13 cellular contexts compared by ENCODE assay signal in the genomic region with DNA sequence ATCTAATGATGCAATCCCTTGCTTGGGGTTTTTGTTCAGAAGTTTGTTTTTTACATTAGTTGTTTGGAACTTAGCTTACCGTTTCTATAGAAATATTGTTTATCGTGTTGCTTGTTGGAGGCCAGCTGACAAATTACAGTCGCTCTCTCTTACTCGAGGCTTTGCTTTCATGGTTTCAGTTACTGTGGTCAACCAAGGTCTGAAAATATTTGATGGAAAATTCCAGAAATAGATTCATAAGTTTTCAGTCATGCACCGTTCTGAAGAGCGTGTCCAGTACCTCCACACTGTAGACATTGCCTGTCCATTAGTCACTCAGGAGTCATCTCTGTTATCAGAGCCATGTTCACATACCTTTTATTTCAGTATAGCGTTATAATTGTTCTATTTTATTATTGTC. TPM values are rescaled to one million over a fixed set of nuclear protein-coding genes. Genes with fewer than 3 reads are reported as not detected.
DNase-seq lines count a peak whose midpoint lies in the region; ATAC-seq and TF ChIP-seq lines count a peak whose summit lies in the region.
"Had no signal": no experiment of that assay in that cellular context is flagged by ENCODE, and none has a peak within 500 bp of the region (broad histone marks: within the 10 kb centered on the region; RNA-seq: fewer than 3 reads in every experiment).

No MANE protein-coding gene starts in this region.

- CTCF ChIA-PET in IMR-90 (lab: Yijun Ruan, JAX) = no interaction called here

- H3K4me1 Mint-ChIP-seq in chondrocyte (ENCODE audit: low read depth) = peaks cover 15% of the 10 kb centered on the region

- WGBS in IMR-90 (ENCODE audit: extremely low coverage in 2 of 2, insufficient read length in 1 of 2), 2 experiments = 100% methylated on average over 1 of the region's 7 CpGs; no CpG with 5 or more reads in 1 of the 2 experiments
- 88 to 93% methylated on average over 7 of the region's 7 CpGs for WGBS in lower leg skin, 2 donors
- 87% methylated on average over 7 of the region's 7 CpGs for WGBS in tibial nerve, 2 donors

- H2BK5ac ChIP-seq in IMR-90 (ENCODE audit: low read depth, low read length, poor library complexity, severe bottlenecking) = no peak overlapping the region

- H3K27me3 Mint-ChIP-seq in chondrocyte (ENCODE audit: low read depth) = no peaks in the 10 kb centered on the region
- H3K27me3 Mint-ChIP-seq: T-cell had no signal

- H2AFZ ChIP-seq in IMR-90 (replicated peaks; ENCODE audit: low read length, poor library complexity) = no peak overlapping the region

- no peak overlapping the region for H3K14ac ChIP-seq in IMR-90 (replicated peaks; ENCODE audit: low read depth, low read length)

- H4K5ac ChIP-seq in IMR-90 (ENCODE audit: low read depth, low read length) = no peak overlapping the region

- no peak overlapping the region for H3K27ac ChIP-seq in IMR-90 (ENCODE audit: insufficient read depth, low read length)
- H3K27ac ChIP-seq in tibial nerve = no peak overlapping the region

- no TSS peak for BruUV-seq in IMR-90 (replicated peaks; lab: Mats Ljungman, UMichigan)

- no peak overlapping the region for H3K9ac ChIP-seq in IMR-90 (ENCODE audit: low read depth, low read length)
- no peak overlapping the region for H3K9ac ChIP-seq in skeletal muscle satellite cell (ENCODE audit: low read depth, low read length)

- H3K9me3 ChIP-seq in IMR-90 (ENCODE audit: control insufficient read depth, insufficient read depth, low read length) (no peaks in the 10 kb centered on the region), skeletal muscle satellite cell (replicated peaks; ENCODE audit: low read length) (no peaks in the 10 kb centered on the region), tibial nerve (no peaks in the 10 kb centered on the region)

- in situ Hi-C loops in IMR-90 (cut with MboI; ENCODE audit: low sequenced_read_pairs) (no loop called here), KBM-7 (cut with MboI; ENCODE audit: low pct_unique_long_range_greater_than_20kb, low sequenced_read_pairs) (no loop called here)

- H3K4ac ChIP-seq in IMR-90 (ENCODE audit: low read depth, low read length) = no peak overlapping the region

- H3K36me3 ChIP-seq in IMR-90 (ENCODE audit: control insufficient read depth, insufficient read depth, low read length) = peaks cover 7% of the 10 kb centered on the region; the same call in 1 of the 2 replicates
- peaks cover 13% of the 10 kb centered on the region for H3K36me3 ChIP-seq in skeletal muscle satellite cell (ENCODE audit: insufficient read depth, low read length)
- H3K36me3 ChIP-seq in tibial nerve = peaks cover 0 to 89% (median 2%) of the 10 kb centered on the region in 3 donors

- peaks cover 20% of the 10 kb centered on the region for H3K36me3 Mint-ChIP-seq in chondrocyte (ENCODE audit: low read depth)

- no peak overlapping the region for H2AK9ac ChIP-seq in IMR-90 (replicated peaks; ENCODE audit: low read depth, low read length, poor library complexity)

- no peak overlapping the region for H2BK20ac ChIP-seq in IMR-90 (ENCODE audit: low read depth, low read length)

- peaks cover 3% of the 10 kb centered on the region; the same call in 1 of the 2 replicates for H3K9me1 ChIP-seq in IMR-90 (ENCODE audit: insufficient read depth, low read length)

- H3K4me2 ChIP-seq in IMR-90 (ENCODE audit: low read depth, low read length) (no peak overlapping the region), skeletal muscle satellite cell (ENCODE audit: low read length) (peak overlapping the region; percentile 17)

- peak; percentile 71 for ATAC-seq in IMR-90 (ENCODE audit: low read depth)
- ATAC-seq: T-cell had no signal

- no peaks in the 10 kb centered on the region for H3K9me3 Mint-ChIP-seq in chondrocyte (ENCODE audit: low read depth)
- H3K9me3 Mint-ChIP-seq: T-cell had no signal

- H3K4me1 ChIP-seq in IMR-90 (ENCODE audit: control insufficient read depth, insufficient read depth, low read length) (peaks cover 2% of the 10 kb centered on the region; the same call in 1 of the 2 replicates), skeletal muscle satellite cell (ENCODE audit: control insufficient read depth, insufficient read depth, low read length) (peaks cover 10% of the 10 kb centered on the region), tibial nerve (no peaks in the 10 kb centered on the region)

- no peak overlapping the region for H2AK5ac ChIP-seq in IMR-90 (ENCODE audit: low read depth, low read length)

- H4K8ac ChIP-seq in IMR-90 (ENCODE audit: low read depth in 2 of 2, low read length in 2 of 2) = no peak overlapping the region

- DNase-seq in GM04503 (ENCODE audit: low read depth) (peak; percentile 29), IMR-90 (peak; percentile 80), chondrocyte (ENCODE audit: low spot score) (no peak), KBM-7 (no peak), lower leg skin (ENCODE audit: low spot score in 2 of 2) (no peak), tibial nerve (ENCODE audit: low spot score in 2 of 2) (no peak), iPS-NIHi11 (ENCODE audit: low spot score) (no peak)
- DNase-seq: activated naive CD4-positive, alpha-beta T cell; NCI-H1048; NCI-H748 treated with DMSO at 0.1 percent for 48 hours; stimulated activated CD4-positive, alpha-beta T cell treated with anti-CD3 and anti-CD28 coated beads, Interleukin-2, amount 100 ng/mL, for 24 hours; T-cell had no signal

- intact Hi-C loops in IMR-90 (cut with micrococcal nuclease) (no loop called here), lower leg skin (cut with DNase I; ENCODE audit: low total_unique reads) (no loop called here)

- no peak overlapping the region for H3K23ac ChIP-seq in IMR-90 (ENCODE audit: low read depth, low read length)

- dilution Hi-C loops in IMR-90 (cut with HindIII; ENCODE audit: low sequenced_read_pairs, unreplicated experiment) = no loop called here

- no peak overlapping the region for H3K4me3 Mint-ChIP-seq in chondrocyte (ENCODE audit: unreplicated experiment)
- H3K4me3 Mint-ChIP-seq: T-cell had no signal

- no peak overlapping the region for H4K91ac ChIP-seq in IMR-90 (ENCODE audit: insufficient read depth, low read depth, low read length)

- no peak for TF ChIP-seq EP300 in tibial nerve (IDR thresholded peaks at IDR 0.05)

- H3K4me3 ChIP-seq in IMR-90 (ENCODE audit: insufficient read depth, low read depth, low read length) (no peak overlapping the region), skeletal muscle satellite cell (ENCODE audit: low read length) (no peak overlapping the region), lower leg skin (ENCODE audit: low read depth, poor library complexity, severe bottlenecking) (no peak overlapping the region), tibial nerve (no peak overlapping the region)

- H3K27me3 ChIP-seq in IMR-90 (ENCODE audit: control insufficient read depth, insufficient read depth, low read length) = no peaks in the 10 kb centered on the region
- H3K27me3 ChIP-seq in skeletal muscle satellite cell (ENCODE audit: control insufficient read depth, insufficient read depth, low read length) = no peaks in the 10 kb centered on the region
- H3K27me3 ChIP-seq in tibial nerve = no peaks in the 10 kb centered on the region

- POLR2A ChIA-PET in IMR-90 (lab: Charles Lee; ENCODE audit: unreplicated experiment) = no interaction called here

- no peak overlapping the region for H2BK120ac ChIP-seq in IMR-90 (ENCODE audit: low read depth, low read length)

- TF ChIP-seq POLR2A in IMR-90 (IDR thresholded peaks at IDR 0.05; ENCODE audit: low read depth, low read length) (no peak), lower leg skin (IDR thresholded peaks at IDR 0.05) (no peak), tibial nerve (IDR thresholded peaks at IDR 0.05) (no peak)

- no peak overlapping the region for H2BK15ac ChIP-seq in IMR-90 (ENCODE audit: low read depth, low read length)

- H4K20me1 ChIP-seq in IMR-90 (ENCODE audit: insufficient read depth, low read length) = no peaks in the 10 kb centered on the region

- 0 out of 4 replicates have a peak, but pooled peaks cover 0 to 4% of the 10 kb centered on the region in 2 experiments for H3K79me1 ChIP-seq in IMR-90 (ENCODE audit: low read depth in 1 of 2, low read length in 2 of 2)

- H3K18ac ChIP-seq in IMR-90 (ENCODE audit: low read depth, low read length) = no peak overlapping the region

- peak overlapping the region; percentile 89 for H3K27ac Mint-ChIP-seq in chondrocyte (ENCODE audit: unreplicated experiment)

- no peak overlapping the region for H3K56ac ChIP-seq in IMR-90 (ENCODE audit: extremely low read depth, insufficient read depth, low read length)

- TF ChIP-seq RAD21 in IMR-90 (IDR thresholded peaks at IDR 0.05; ENCODE audit: low read length) = no peak

- TF ChIP-seq CTCF in IMR-90 (conservative IDR thresholded peaks at IDR 0.05; ENCODE audit: low read depth, low read length) (no peak), chondrocyte (IDR thresholded peaks at IDR 0.05) (no peak), lower leg skin (IDR thresholded peaks at IDR 0.05) (no peak), tibial nerve (IDR thresholded peaks at IDR 0.05) (no peak)

TF ChIP-seq in IMR-90, 13 proteins besides CTCF, POLR2A, EP300 and RAD21 (continues in another document):
- no peak for TF ChIP-seq MXI1 (IDR thresholded peaks at IDR 0.05; ENCODE audit: borderline replicate concordance, low read depth, low read length)
- TF ChIP-seq CHD1 (IDR thresholded peaks at IDR 0.05; ENCODE audit: low read depth, low read length) = no peak
- TF ChIP-seq MAFK (IDR thresholded peaks at IDR 0.05; ENCODE audit: low read depth, low read length) = no peak
- TF ChIP-seq ELK1 (IDR thresholded peaks at IDR 0.05; ENCODE audit: borderline replicate concordance, low read depth, low read length) = no peak
- TF ChIP-seq RCOR1 (IDR thresholded peaks at IDR 0.05; ENCODE audit: insufficient replicate concordance, low read length) = no peak
- TF ChIP-seq NFE2L2 (IDR thresholded peaks at IDR 0.05; ENCODE audit: low read depth, low read length) = no peak
- no peak for TF ChIP-seq MAZ (IDR thresholded peaks at IDR 0.05; ENCODE audit: borderline replicate concordance, low read depth, low read length)

RNA-seq across cellular contexts. Expression of gene DEK, which starts 47.9 kb away (rescaled TPM):
- total RNA-seq in IMR-90 (2012; rRNA removed) (33.5 and 82.8 TPM in 2 replicates), chondrocyte (43.2 to 53.0 TPM (median 46.7 TPM) in 3 replicates), lower leg skin (100 to 1,000 TPM in 1 of 4 donors, 10 to 100 TPM in 3; 69.0 to 101 (median 87.9) TPM), tibial nerve (100 to 1,000 TPM; 112 to 147 (median 123) TPM)
- 37.1 and 37.4 TPM in 2 replicates for polyA plus RNA-seq in IMR-90 (2012; rRNA removed)
- polyA plus RNA-seq in IMR-90 (2012; cell fraction: cytosol; rRNA removed) = 9.5 and 16.0 TPM in 2 replicates
- polyA plus RNA-seq in IMR-90 (2012; cell fraction: nucleus; rRNA removed; ENCODE audit: low replicate concordance) = 5.2 and 18.1 TPM in 2 replicates
- total RNA-seq in skeletal muscle satellite cell (2012; rRNA removed) = 70.8 and 79.9 TPM in 2 replicates

Comparison
In these comparisons a context has a peak if more than half of its experiments do, and no peak if none do; other contexts are left out.
1. DNase-seq: peak in GM04503 (single experiment) and IMR-90 (single experiment); none in chondrocyte (single experiment), KBM-7 (single experiment), lower leg skin (0 of 2), tibial nerve (0 of 2) and iPS-NIHi11 (single experiment).